In the genomic region with DNA sequence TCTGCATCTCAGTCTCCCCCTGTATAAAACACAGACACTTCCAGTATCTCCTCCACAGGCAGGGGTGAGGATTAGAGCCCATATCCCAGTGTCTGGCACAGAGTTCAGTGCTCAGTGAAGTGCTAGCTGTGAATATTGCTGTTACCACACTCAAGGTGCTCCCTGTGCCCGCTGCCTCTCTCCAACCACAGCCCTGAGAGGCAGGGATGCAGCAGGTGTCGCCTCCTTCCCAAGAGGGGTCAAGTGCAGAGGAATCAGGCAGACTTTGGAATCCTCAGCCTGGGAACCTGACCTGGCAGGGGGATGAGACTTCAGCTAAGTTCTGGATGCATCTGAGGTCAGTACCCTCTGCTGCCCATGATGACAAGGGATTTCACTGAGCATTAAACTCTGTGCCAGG, we compare ENCODE assay signal across 18 cellular contexts.
"Had no signal": no experiment of that assay in that cellular context is flagged by ENCODE, and none has a peak within 500 bp of the region (broad histone marks: within the 10 kb centered on the region; RNA-seq: fewer than 3 reads in every experiment).

No MANE protein-coding gene starts in this region.

- H3K9me3 ChIP-seq: SJSA1 had no signal

- DNase-seq: KBM-7, MV-4-11, NCI-H1048, NCI-H1105, NCI-H1417, NCI-H1436 treated with DMSO at 0.1 percent for 48 hours, NCI-H1694, NCI-H187 treated with DMSO at 0.1 percent for 48 hours, NCI-H2029 treated with DMSO at 0.1 percent for 48 hours, NCI-H2227 treated with DMSO at 0.1 percent for 48 hours, NCI-H524 treated with DMSO at 0.1 percent for 48 hours, NCI-H69, NCI-H774, Right ventricle myocardium superior, RPMI8226, SIG-M5 had no signal

- H3K27me3 ChIP-seq: SJSA1 had no signal

- H3K4me3 ChIP-seq: SJSA1, SK-N-MC had no signal

- H3K27ac ChIP-seq: SJSA1, SK-N-MC had no signal
